ENCODE assay signal across 19 cellular contexts in the genomic region with DNA sequence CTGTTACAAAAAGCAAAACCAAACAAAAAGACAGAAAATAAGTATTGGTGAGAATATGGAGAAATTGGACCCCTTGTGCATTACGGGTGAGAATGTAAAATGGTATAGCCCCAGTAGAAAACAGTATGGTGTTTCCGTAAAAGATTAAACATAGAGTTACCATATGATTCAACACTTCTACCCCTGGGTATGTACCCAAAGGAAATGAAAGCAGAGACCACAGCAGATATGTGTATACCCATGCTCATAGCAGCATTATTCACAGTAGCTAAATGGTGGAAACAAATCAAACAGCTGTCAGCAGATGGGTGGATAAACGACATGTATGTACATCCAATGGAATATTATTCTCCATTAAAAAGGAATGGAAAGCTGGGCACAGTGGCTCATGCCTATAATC. TPM values are rescaled to one million over a fixed set of nuclear protein-coding genes. Genes with fewer than 3 reads are reported as not detected.
DNase-seq lines count a peak whose midpoint lies in the region; ATAC-seq and TF ChIP-seq lines count a peak whose summit lies in the region.
"Had no signal": no experiment of that assay in that cellular context is flagged by ENCODE, and none has a peak within 500 bp of the region (broad histone marks: within the 10 kb centered on the region; RNA-seq: fewer than 3 reads in every experiment).

No MANE protein-coding gene starts in this region.

- no peak overlapping the region for H4K91ac ChIP-seq in trophoblast cell (ENCODE audit: low read depth, low read length)

- CTCF ChIA-PET in activated CD4-positive, alpha-beta T cell treated with anti-CD3 and anti-CD28 coated beads for 36 hours (lab: Charles Lee): interaction anchor here (0.8 to 10.2 kb wide), 11 partner anchors 8 to 244 kb away, joined by 3 to 203 read pairs (median 5); no protein-coding TSS in a partner anchor

- H3K4ac ChIP-seq in trophoblast cell (ENCODE audit: low read depth, low read length): no peak overlapping the region

- peaks cover 37% of the 10 kb centered on the region for H3K4me1 Mint-ChIP-seq in activated CD4-positive, alpha-beta T cell treated with anti-CD3 and anti-CD28 coated beads for 36 hours
- H3K4me1 Mint-ChIP-seq in naive thymus-derived CD8-positive, alpha-beta T cell: peaks cover 7 to 74% (median 42%) of the 10 kb centered on the region in 4 donors

- H2AK5ac ChIP-seq in trophoblast cell (ENCODE audit: low read length): no peak overlapping the region

- H3K27ac Mint-ChIP-seq in activated CD4-positive, alpha-beta T cell treated with anti-CD3 and anti-CD28 coated beads for 36 hours: peak overlapping the region; percentile 14
- peak overlapping the region in 7 of 10 donors; percentile 17 to 87 (median 77) for H3K27ac Mint-ChIP-seq in naive thymus-derived CD8-positive, alpha-beta T cell
- H3K27ac Mint-ChIP-seq: T-helper 1 cell treated with Interleukin-12 subunit alpha and Interleukin-12 subunit beta and Interleukin-4 antibody, amounts not matched to agents 30 μg/mL and 1 μg/mL, for 36 hours had no signal

- TF ChIP-seq POLR2A in gastrocnemius medialis (IDR thresholded peaks at IDR 0.05): no peak

- in situ Hi-C loops in gastrocnemius medialis (cut with MboI; ENCODE audit: low sequenced_read_pairs in 4 of 4): loop anchor here (5.0 to 25.0 kb wide), 5 partner anchors 46 to 316 kb away; partner anchors contain the start of genes EPDR1 (in 1 of the 4), SFRP4 (in 1 of the 4) and STARD3NL (in 1 of the 4)

- no peak overlapping the region for H2AFZ ChIP-seq in trophoblast cell (ENCODE audit: insufficient read depth, low read length, poor library complexity)

- H3K18ac ChIP-seq in trophoblast cell (ENCODE audit: low read length): no peak overlapping the region

- no peak for DNase-seq in activated CD4-positive, alpha-beta T cell treated with anti-CD3 and anti-CD28 coated beads for 36 hours
- DNase-seq in activated CD4-positive, alpha-beta T cell treated with anti-CD3 and anti-CD28 coated beads for 4 hours: no peak
- DNase-seq in MV-4-11 (lab: John Stamatoyannopoulos, UW) (peak; percentile 14), trophoblast cell (no peak), gastrocnemius medialis (no peak), Kasumi-1 (lab: John Stamatoyannopoulos, UW) (no peak)
- DNase-seq in naive thymus-derived CD8-positive, alpha-beta T cell: no peak
- DNase-seq: activated CD4-positive, alpha-beta T cell treated with anti-CD3 and anti-CD28 coated beads for 1 hour; DND-41; foreskin fibroblast; NCI-H2081 treated with DMSO at 0.1 percent for 48 hours; NCI-H524 treated with DMSO at 0.1 percent for 48 hours; posterior cingulate gyrus; SHP77 treated with DMSO at 0.1 percent for 48 hours; stimulated activated naive CD4-positive, alpha-beta T cell treated with Interleukin-2 at 50 U/mL for 16 hours had no signal

- no peaks in the 10 kb centered on the region for H3K9me3 ChIP-seq in trophoblast cell (ENCODE audit: insufficient read depth, low read depth, low read length)
- H3K9me3 ChIP-seq in gastrocnemius medialis: no peaks in the 10 kb centered on the region
- H3K9me3 ChIP-seq: ascending aorta, BLaER1 had no signal

- H3K27ac ChIP-seq in trophoblast cell (ENCODE audit: low read depth, low read length) (no peak overlapping the region), gastrocnemius medialis (no peak overlapping the region)
- H3K27ac ChIP-seq: ascending aorta, BLaER1 had no signal

- TF ChIP-seq CTCF in gastrocnemius medialis (IDR thresholded peaks at IDR 0.05 in 4 of 5, conservative IDR thresholded peaks at IDR 0.05 in 1 of 5): no peak

- H3K4me1 ChIP-seq in trophoblast cell (ENCODE audit: control insufficient read depth in 1 of 2, insufficient read depth in 2 of 2, low read length in 2 of 2) (no peaks in the 10 kb centered on the region), gastrocnemius medialis (peaks cover 12 to 16% of the 10 kb centered on the region in 2 donors)

- H3K4me2 ChIP-seq in trophoblast cell (ENCODE audit: low read length): no peak overlapping the region
- H3K4me2 ChIP-seq: BLaER1 had no signal

- H3K4me3 ChIP-seq in trophoblast cell (ENCODE audit: low read depth, low read length) (no peak overlapping the region), gastrocnemius medialis (no peak overlapping the region)
- H3K4me3 ChIP-seq: ascending aorta, BLaER1 had no signal

- no peaks in the 10 kb centered on the region for H3K9me3 Mint-ChIP-seq in activated CD4-positive, alpha-beta T cell treated with anti-CD3 and anti-CD28 coated beads for 36 hours (ENCODE audit: low read depth)
- no peaks in the 10 kb centered on the region for H3K9me3 Mint-ChIP-seq in naive thymus-derived CD8-positive, alpha-beta T cell
- H3K9me3 Mint-ChIP-seq: T-helper 1 cell treated with Interleukin-12 subunit alpha and Interleukin-12 subunit beta and Interleukin-4 antibody, amounts not matched to agents 30 μg/mL and 1 μg/mL, for 36 hours had no signal

- H3K23ac ChIP-seq in trophoblast cell (ENCODE audit: low read length): no peak overlapping the region

- peak; percentile 67 for ATAC-seq in activated CD4-positive, alpha-beta T cell treated with anti-CD3 and anti-CD28 coated beads for 36 hours
- ATAC-seq in GM19452 (IDR thresholded peaks at IDR 0.05; ENCODE audit: unreplicated experiment) (peak; percentile 46), gastrocnemius medialis (no peak)
- peak; percentile 35 to 50 for ATAC-seq in naive thymus-derived CD8-positive, alpha-beta T cell

- H4K12ac ChIP-seq in trophoblast cell (ENCODE audit: low read depth, low read length): no peak overlapping the region

- H3K36me3 Mint-ChIP-seq in activated CD4-positive, alpha-beta T cell treated with anti-CD3 and anti-CD28 coated beads for 36 hours (ENCODE audit: low read depth): peaks cover 36% of the 10 kb centered on the region
- peaks cover 0 to 43% (median 10%) of the 10 kb centered on the region in 3 donors for H3K36me3 Mint-ChIP-seq in naive thymus-derived CD8-positive, alpha-beta T cell

- H3K27me3 Mint-ChIP-seq in activated CD4-positive, alpha-beta T cell treated with anti-CD3 and anti-CD28 coated beads for 36 hours: no peaks in the 10 kb centered on the region
- H3K27me3 Mint-ChIP-seq in naive thymus-derived CD8-positive, alpha-beta T cell: no peaks in the 10 kb centered on the region

- no peak overlapping the region for H2BK12ac ChIP-seq in trophoblast cell (ENCODE audit: low read length)

- no CpG with 5 or more reads among the region's 3 CpGs for WGBS in trophoblast cell (ENCODE audit: extremely low coverage, insufficient coverage, insufficient read length)

- no peaks in the 10 kb centered on the region for H3K79me2 ChIP-seq in trophoblast cell (ENCODE audit: control insufficient read depth, insufficient read depth, low read length, poor library complexity)

- H3K36me3 ChIP-seq in trophoblast cell (ENCODE audit: control insufficient read depth in 1 of 2, insufficient read depth in 2 of 2, low read length in 2 of 2) (peaks cover 14 to 30% of the 10 kb centered on the region in 2 experiments), gastrocnemius medialis (peaks cover 0 to 23% of the 10 kb centered on the region in 2 donors)

- H3K14ac ChIP-seq in trophoblast cell (ENCODE audit: low read length): no peak overlapping the region

- no peak overlapping the region for H3K9ac ChIP-seq in trophoblast cell (ENCODE audit: low read length)
- H3K9ac ChIP-seq: BLaER1 had no signal

- POLR2A ChIA-PET in activated CD4-positive, alpha-beta T cell treated with anti-CD3 and anti-CD28 coated beads for 36 hours (lab: Charles Lee): no interaction called here
- POLR2A ChIA-PET in naive thymus-derived CD8-positive, alpha-beta T cell (lab: Charles Lee): no interaction called here

- intact Hi-C loops in activated CD4-positive, alpha-beta T cell treated with anti-CD3 and anti-CD28 coated beads for 36 hours (cut with DNase I, micrococcal nuclease): loop anchor here in 1 of 2 experiments (5.0 kb wide), 1 partner anchor 303 kb away; the partner anchor contains the start of gene SFRP4
- intact Hi-C loops in gastrocnemius medialis (cut with DNase I; ENCODE audit: low total_unique reads): loop anchor here (5.0 kb wide), 2 partner anchors 303 to 318 kb away; partner anchors contain the start of gene SFRP4

- no peak overlapping the region for H2BK120ac ChIP-seq in trophoblast cell (ENCODE audit: insufficient read depth, low read length, poor library complexity)

- H3K4me3 Mint-ChIP-seq in activated CD4-positive, alpha-beta T cell treated with anti-CD3 and anti-CD28 coated beads for 36 hours: no peak overlapping the region
- peak overlapping the region in 2 of 10 donors; percentile 20 to 61 for H3K4me3 Mint-ChIP-seq in naive thymus-derived CD8-positive, alpha-beta T cell
- H3K4me3 Mint-ChIP-seq: T-helper 1 cell treated with Interleukin-12 subunit alpha and Interleukin-12 subunit beta and Interleukin-4 antibody, amounts not matched to agents 30 μg/mL and 1 μg/mL, for 36 hours had no signal

- no peaks in the 10 kb centered on the region for H3K27me3 ChIP-seq in trophoblast cell (ENCODE audit: insufficient read depth, low read length)
- no peaks in the 10 kb centered on the region for H3K27me3 ChIP-seq in gastrocnemius medialis
- H3K27me3 ChIP-seq: ascending aorta, BLaER1 had no signal

- H2BK5ac ChIP-seq in trophoblast cell (ENCODE audit: low read depth, low read length, poor library complexity): no peak overlapping the region

- H4K8ac ChIP-seq in trophoblast cell (ENCODE audit: low read depth, low read length): no peak overlapping the region

- no peaks in the 10 kb centered on the region for H3K79me1 ChIP-seq in trophoblast cell (ENCODE audit: low read length)

RNA-seq across cellular contexts. Expression of gene STARD3NL, which starts 42.4 kb away (rescaled TPM):
- total RNA-seq in activated CD4-positive, alpha-beta T cell treated with anti-CD3 and anti-CD28 coated beads for 36 hours: 10 to 100 TPM; 27.9 to 30.8 TPM
- 10 to 100 TPM; 12.8 TPM for total RNA-seq in naive thymus-derived CD8-positive, alpha-beta T cell
- 10 to 100 TPM; 26.4 to 35.4 (median 32.8) TPM for polyA plus RNA-seq in naive thymus-derived CD8-positive, alpha-beta T cell
- 35.8 and 36.0 TPM in 2 replicates for polyA plus RNA-seq in trophoblast cell (2013)
- 10 to 100 TPM; 18.1 to 22.0 (median 19.7) TPM for total RNA-seq in gastrocnemius medialis

Comparison
In these comparisons a context has a peak if more than half of its experiments do, and no peak if none do; other contexts are left out.
1. ATAC-seq: peak in activated CD4-positive, alpha-beta T cell treated with anti-CD3 and anti-CD28 coated beads for 36 hours (single experiment), GM19452 (single experiment) and naive thymus-derived CD8-positive, alpha-beta T cell (2 of 2); none in gastrocnemius medialis (0 of 2).